In the genomic region with DNA sequence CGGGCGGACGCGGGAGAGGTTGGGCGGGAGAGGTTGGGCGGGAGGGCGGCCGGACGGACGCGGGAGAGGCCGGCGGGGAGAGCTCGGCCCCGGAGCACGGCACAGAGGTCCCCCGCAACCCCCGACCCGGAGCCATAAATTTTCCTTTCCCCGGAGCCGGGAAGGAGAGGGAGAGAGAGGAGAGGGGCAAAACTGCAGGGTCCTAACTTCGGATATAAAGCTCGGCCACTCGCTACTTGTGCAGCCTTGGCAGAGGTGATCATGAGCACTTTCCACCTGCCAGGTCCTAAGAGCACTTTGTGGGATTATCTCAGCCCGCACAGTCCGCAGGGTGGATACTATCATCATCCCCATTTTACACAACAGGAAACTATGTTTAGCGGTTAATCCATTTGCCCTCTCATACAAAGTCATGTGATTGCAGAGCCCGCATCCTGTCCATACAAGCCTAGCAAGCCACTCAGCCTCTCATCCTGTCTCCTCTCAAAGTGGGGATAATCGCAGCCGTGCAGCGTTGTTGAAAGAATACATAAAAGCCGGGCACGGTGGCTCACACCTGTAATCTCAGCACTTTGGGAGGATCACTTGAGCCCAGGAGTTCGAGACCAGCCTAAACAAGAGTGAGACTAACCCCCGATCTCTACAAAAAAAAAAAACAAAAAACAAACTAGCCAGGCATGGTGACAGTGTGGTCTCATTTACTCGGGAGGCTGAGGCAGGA, we compare ENCODE assay signal across 8 cellular contexts. TPM values are rescaled to one million over a fixed set of nuclear protein-coding genes. Genes with fewer than 3 reads are reported as not detected.
DNase-seq lines count a peak whose midpoint lies in the region; ATAC-seq and TF ChIP-seq lines count a peak whose summit lies in the region.

No MANE protein-coding gene starts in this region.

- peak overlapping the region; percentile 45 for H3K4me3 ChIP-seq in naive thymus-derived CD4-positive, alpha-beta T cell (ENCODE audit: low read length)
- H3K4me3 ChIP-seq in tibial nerve: peak overlapping the region; percentile 32 to 68 (median 46)

- H3K36me3 ChIP-seq in naive thymus-derived CD4-positive, alpha-beta T cell (ENCODE audit: control insufficient read depth in 2 of 3, insufficient read depth in 3 of 3, low read length in 3 of 3): no peaks in the 10 kb centered on the region
- no peaks in the 10 kb centered on the region for H3K36me3 ChIP-seq in tibial nerve

- peaks cover 19 to 26% of the 10 kb centered on the region in 2 donors for H3K4me1 ChIP-seq in naive thymus-derived CD4-positive, alpha-beta T cell (ENCODE audit: control insufficient read depth in 2 of 2, insufficient read depth in 2 of 2, low read length in 2 of 2)
- peaks cover 0 to 33% (median 16%) of the 10 kb centered on the region in 4 donors for H3K4me1 ChIP-seq in tibial nerve

- CTCF ChIA-PET in activated CD4-positive, alpha-beta memory T cell treated with anti-CD3 and anti-CD28 coated beads for 36 hours (lab: Charles Lee): no interaction called here
- CTCF ChIA-PET in naive thymus-derived CD4-positive, alpha-beta T cell (lab: Charles Lee): no interaction called here

- POLR2A ChIA-PET in activated CD4-positive, alpha-beta memory T cell treated with anti-CD3 and anti-CD28 coated beads for 36 hours (lab: Charles Lee): interaction anchor here (1.1 to 3.7 kb wide), 2 partner anchors 10 to 96 kb away, joined by 3 to 61 read pairs; a partner anchor contains a TSS
- POLR2A ChIA-PET in naive thymus-derived CD4-positive, alpha-beta T cell (lab: Charles Lee): interaction anchor here (0.5 to 6.5 kb wide), 4 partner anchors 9 to 226 kb away, joined by 3 to 95 read pairs (median 8); a partner anchor contains a TSS

- TF ChIP-seq POLR2A in tibial nerve (IDR thresholded peaks at IDR 0.05): peak; percentile 19 to 59

- WGBS in tibial nerve, 2 donors: 25 to 30% methylated on average over 19 of the region's 36 CpGs

- peak overlapping the region; percentile 67 for H3K27ac ChIP-seq in naive thymus-derived CD4-positive, alpha-beta T cell (ENCODE audit: low read depth, low read length)
- H3K27ac ChIP-seq in tibial nerve: peak overlapping the region; percentile 44 to 92 (median 71)

- intact Hi-C loops in activated CD4-positive, alpha-beta memory T cell treated with anti-CD3 and anti-CD28 coated beads for 36 hours (cut with micrococcal nuclease): loop anchor here (1.0 to 5.0 kb wide), 2 partner anchors 9 to 80 kb away; a partner anchor contains a TSS
- intact Hi-C loops in naive thymus-derived CD4-positive, alpha-beta T cell (cut with micrococcal nuclease): loop anchor here (2.0 to 5.0 kb wide), 4 partner anchors 45 to 265 kb away; a partner anchor contains a TSS

- no peaks in the 10 kb centered on the region for H3K27me3 Mint-ChIP-seq in activated CD4-positive, alpha-beta memory T cell treated with anti-CD3 and anti-CD28 coated beads for 36 hours
- H3K27me3 Mint-ChIP-seq in endothelial cell (ENCODE audit: unreplicated experiment): peaks cover 3% of the 10 kb centered on the region
- no peaks in the 10 kb centered on the region for H3K27me3 Mint-ChIP-seq in naive thymus-derived CD4-positive, alpha-beta T cell

- peaks cover 38% of the 10 kb centered on the region for H3K4me1 Mint-ChIP-seq in activated CD4-positive, alpha-beta memory T cell treated with anti-CD3 and anti-CD28 coated beads for 36 hours (ENCODE audit: low read depth)
- peaks cover 11% of the 10 kb centered on the region for H3K4me1 Mint-ChIP-seq in endothelial cell (ENCODE audit: unreplicated experiment)
- peaks cover 10 to 47% (median 36%) of the 10 kb centered on the region in 7 donors for H3K4me1 Mint-ChIP-seq in naive thymus-derived CD4-positive, alpha-beta T cell

- DNase-seq in SKM-1 treated with dmso at 0.1 percent for 144 hours (lab: John Stamatoyannopoulos, UW; ENCODE audit: unreplicated experiment) (peak; percentile 60), SKM-1 (lab: John Stamatoyannopoulos, UW; ENCODE audit: unreplicated experiment) (no peak), NCI-H510A treated with DMSO at 0.1 percent for 48 hours (lab: John Stamatoyannopoulos, UW) (peak; percentile 76), endothelial cell (ENCODE audit: low spot score) (peak; percentile 52), tibial nerve (ENCODE audit: low spot score in 2 of 2) (peak in 1 of 2 donors; percentile 9), mesenteric fat pad (ENCODE audit: low spot score) (no peak)
- peak; percentile 81 for DNase-seq in activated CD4-positive, alpha-beta memory T cell treated with anti-CD3 and anti-CD28 coated beads for 36 hours
- DNase-seq in naive thymus-derived CD4-positive, alpha-beta T cell: peak in 8 of 9 donors; percentile 36 to 72 (median 58)

- no peaks in the 10 kb centered on the region for H3K27me3 ChIP-seq in naive thymus-derived CD4-positive, alpha-beta T cell (ENCODE audit: control insufficient read depth in 2 of 2, insufficient read depth in 2 of 2, low read length in 2 of 2)
- H3K27me3 ChIP-seq in tibial nerve: no peaks in the 10 kb centered on the region

- ATAC-seq in naive thymus-derived CD4-positive, alpha-beta T cell: no peak

- H3K27ac Mint-ChIP-seq in activated CD4-positive, alpha-beta memory T cell treated with anti-CD3 and anti-CD28 coated beads for 36 hours: peak overlapping the region; percentile 94
- no peak overlapping the region for H3K27ac Mint-ChIP-seq in endothelial cell (ENCODE audit: unreplicated experiment)
- H3K27ac Mint-ChIP-seq in naive thymus-derived CD4-positive, alpha-beta T cell: peak overlapping the region; percentile 85 to 96 (median 90)

- TF ChIP-seq EP300 in tibial nerve (IDR thresholded peaks at IDR 0.05): peak in 1 of 2 donors; percentile 49

- peaks cover 7% of the 10 kb centered on the region for H3K36me3 Mint-ChIP-seq in activated CD4-positive, alpha-beta memory T cell treated with anti-CD3 and anti-CD28 coated beads for 36 hours
- no peaks in the 10 kb centered on the region for H3K36me3 Mint-ChIP-seq in endothelial cell (ENCODE audit: low read depth, unreplicated experiment)
- peaks cover 0 to 15% (median 0%) of the 10 kb centered on the region in 5 donors for H3K36me3 Mint-ChIP-seq in naive thymus-derived CD4-positive, alpha-beta T cell

- TF ChIP-seq CTCF in endothelial cell (IDR thresholded peaks at IDR 0.05; ENCODE audit: unreplicated experiment) (no peak), tibial nerve (IDR thresholded peaks at IDR 0.05) (no peak)

- H3K9me3 Mint-ChIP-seq in activated CD4-positive, alpha-beta memory T cell treated with anti-CD3 and anti-CD28 coated beads for 36 hours: no peaks in the 10 kb centered on the region
- no peaks in the 10 kb centered on the region for H3K9me3 Mint-ChIP-seq in endothelial cell (ENCODE audit: unreplicated experiment)
- no peaks in the 10 kb centered on the region for H3K9me3 Mint-ChIP-seq in naive thymus-derived CD4-positive, alpha-beta T cell

- H3K4me3 Mint-ChIP-seq in activated CD4-positive, alpha-beta memory T cell treated with anti-CD3 and anti-CD28 coated beads for 36 hours: peak overlapping the region; percentile 80
- H3K4me3 Mint-ChIP-seq in endothelial cell (ENCODE audit: unreplicated experiment): peak overlapping the region; percentile 83
- peak overlapping the region; percentile 72 to 88 (median 86) for H3K4me3 Mint-ChIP-seq in naive thymus-derived CD4-positive, alpha-beta T cell

- H3K9me3 ChIP-seq in naive thymus-derived CD4-positive, alpha-beta T cell (ENCODE audit: control insufficient read depth in 2 of 3, low read length in 3 of 3): no peaks in the 10 kb centered on the region
- H3K9me3 ChIP-seq in tibial nerve: no peaks in the 10 kb centered on the region

RNA-seq across cellular contexts. Expression of a gene that starts 0.8 kb away (rescaled TPM):
- total RNA-seq in activated CD4-positive, alpha-beta memory T cell treated with anti-CD3 and anti-CD28 coated beads for 36 hours: 10 to 100 TPM; 32.0 to 34.0 TPM
- total RNA-seq in endothelial cell (ENCODE audit: unreplicated experiment) (29.2 TPM), tibial nerve (10 to 100 TPM; 47.7 to 53.2 (median 49.5) TPM), mesenteric fat pad (28.0 TPM)
- total RNA-seq in naive thymus-derived CD4-positive, alpha-beta T cell: 10 to 100 TPM; 14.2 to 36.8 (median 29.8) TPM
- 10 to 100 TPM; 16.9 to 27.6 TPM for polyA plus RNA-seq in naive thymus-derived CD4-positive, alpha-beta T cell

RNA-seq across cellular contexts. Expression of a gene that starts 8.9 kb away (rescaled TPM):
- 100 to 1,000 TPM; 158 TPM for total RNA-seq in activated CD4-positive, alpha-beta memory T cell treated with anti-CD3 and anti-CD28 coated beads for 36 hours
- total RNA-seq in endothelial cell (ENCODE audit: unreplicated experiment): 85.8 TPM
- 100 to 1,000 TPM in 3 of 5 experiments, 10 to 100 TPM in 2; 59.5 to 136 (median 121) TPM for total RNA-seq in naive thymus-derived CD4-positive, alpha-beta T cell
- 10 to 100 TPM; 37.5 to 64.1 TPM for polyA plus RNA-seq in naive thymus-derived CD4-positive, alpha-beta T cell
- 10 to 100 TPM; 63.2 to 97.9 (median 80.1) TPM for total RNA-seq in tibial nerve
- total RNA-seq in mesenteric fat pad: 118 TPM

Comparison
In these comparisons a context has a peak if more than half of its experiments do, and no peak if none do; other contexts are left out.
1. DNase-seq: peak in SKM-1 treated with dmso at 0.1 percent for 144 hours (single experiment), NCI-H510A treated with DMSO at 0.1 percent for 48 hours (single experiment), activated CD4-positive, alpha-beta memory T cell treated with anti-CD3 and anti-CD28 coated beads for 36 hours (single experiment), endothelial cell (single experiment) and naive thymus-derived CD4-positive, alpha-beta T cell (8 of 9); none in SKM-1 (single experiment) and mesenteric fat pad (single experiment).
2. Peak in every context shown above with its lines, with median percentiles within 50 percentile points of each other: H3K4me3 Mint-ChIP-seq.